Comparison of ENCODE assay signal across 34 cellular contexts in genomic region chr2:170850251-170850650, GRCh38. TPM values are rescaled to one million over a fixed set of nuclear protein-coding genes. Genes with fewer than 3 reads are reported as not detected.
"Had no signal": no experiment of that assay in that cellular context is flagged by ENCODE, and none has a peak within 500 bp of the region (broad histone marks: within the 10 kb centered on the region; RNA-seq: fewer than 3 reads in every experiment).

No MANE protein-coding gene starts in this region.

- H3K4me3 Mint-ChIP-seq: activated CD8-positive, alpha-beta T cell treated with anti-CD3 and anti-CD28 coated beads for 36 hours; activated naive CD8-positive, alpha-beta T cell; activated T-cell treated with anti-CD3 and anti-CD28 coated beads, Interleukin-2, amount 50 U/mL, for 4 hours; activated T-helper 17 cell treated with anti-CD3 and anti-CD28 coated beads, Interleukin-2, amount 50 U/mL, for 72 hours; brain; dendritic cell treated with granulocyte-macrophage colony-stimulating factor and Interleukin-4, amounts not matched to agents 40 ng/mL and 50 ng/mL, for 4 days; T-helper 17 cell; T-helper 2 cell treated with Interferon-gamma antibody and Interleukin-4, amounts not matched to agents 5 μg/mL and 100 μg/mL, for 36 hours had no signal

- H3K4me1 Mint-ChIP-seq: activated T-helper 17 cell treated with anti-CD3 and anti-CD28 coated beads, Interleukin-2, amount 50 U/mL, for 72 hours had no signal

- H3K27me3 ChIP-seq: cardiac muscle cell, esophagus squamous epithelium, gastroesophageal sphincter had no signal

- DNase-seq: activated CD4-positive, alpha-beta T cell treated with anti-CD3 and anti-CD28 coated beads for 4 hours; activated CD4-positive, alpha-beta T cell treated with anti-CD3 and anti-CD28 coated beads, Interleukin-2, amount 50 U/mL, for 1 hour; activated CD4-positive, alpha-beta T cell treated with anti-CD3 and anti-CD28 coated beads, Interleukin-2, amount 50 U/mL, for 48 hours; activated CD4-positive, CD25-positive, alpha-beta regulatory T cell; activated CD4-positive, CD25-positive, alpha-beta regulatory T cell treated with anti-CD3 and anti-CD28 coated beads, Interleukin-2, amount 50 U/mL, for 72 hours; activated CD8-positive, alpha-beta memory T cell treated with anti-CD3 and anti-CD28 coated beads for 24 hours; activated CD8-positive, alpha-beta T cell treated with anti-CD3 and anti-CD28 coated beads for 36 hours; activated effector memory CD4-positive, alpha-beta T cell treated with Interleukin-2 at 50 U/mL for 16 hours; activated gamma-delta T cell treated with Interleukin-2 at 50 U/mL for 16 hours; activated naive CD4-positive, alpha-beta T cell treated with anti-CD3 and anti-CD28 coated beads, Interleukin-2, amount 50 U/mL, for 16 hours; activated naive CD4-positive, alpha-beta T cell treated with Interleukin-2 at 50 U/mL for 16 hours; activated T-cell treated with anti-CD3 and anti-CD28 coated beads, Interleukin-2, amount 50 U/mL, for 4 hours; amniotic stem cell; anterior cingulate cortex; central memory CD4-positive, alpha-beta T cell; cerebellar nuclear complex; dorsolateral prefrontal cortex; effector memory CD4-positive, alpha-beta T cell; esophagus squamous epithelium; foreskin melanocyte; heart right ventricle; T-helper 1 cell; T-helper 17 cell had no signal

- H3K27me3 Mint-ChIP-seq: activated CD8-positive, alpha-beta T cell treated with anti-CD3 and anti-CD28 coated beads for 36 hours; dendritic cell treated with granulocyte-macrophage colony-stimulating factor and Interleukin-4, amounts not matched to agents 40 ng/mL and 50 ng/mL, for 4 days had no signal

- H3K9me3 ChIP-seq: breast epithelium, esophagus squamous epithelium, gastroesophageal sphincter, heart right ventricle had no signal

- H3K4me3 ChIP-seq: breast epithelium, cardiac muscle cell, coronary artery, dorsolateral prefrontal cortex, esophagus squamous epithelium, gastroesophageal sphincter, heart right ventricle had no signal

- H3K36me3 ChIP-seq: breast epithelium, cardiac muscle cell, esophagus squamous epithelium, gastroesophageal sphincter, heart right ventricle had no signal

- ATAC-seq: activated CD8-positive, alpha-beta T cell treated with anti-CD3 and anti-CD28 coated beads for 36 hours; activated T-cell treated with anti-CD3 and anti-CD28 coated beads, Interleukin-2, amount 50 U/mL, for 4 hours; activated T-helper 17 cell treated with anti-CD3 and anti-CD28 coated beads, Interleukin-2, amount 50 U/mL, for 72 hours; gastroesophageal sphincter; heart right ventricle; T-helper 17 cell had no signal

- H3K27ac ChIP-seq: breast epithelium, cardiac muscle cell, coronary artery, dorsolateral prefrontal cortex, epithelial cell of prostate, esophagus squamous epithelium, gastroesophageal sphincter, heart right ventricle had no signal

- H3K4me1 ChIP-seq: breast epithelium, esophagus squamous epithelium, gastroesophageal sphincter, heart right ventricle had no signal

- H3K27ac Mint-ChIP-seq: activated CD8-positive, alpha-beta T cell treated with anti-CD3 and anti-CD28 coated beads for 36 hours; activated naive CD8-positive, alpha-beta T cell; activated T-helper 17 cell treated with anti-CD3 and anti-CD28 coated beads, Interleukin-2, amount 50 U/mL, for 72 hours; dendritic cell treated with granulocyte-macrophage colony-stimulating factor and Interleukin-4, amounts not matched to agents 40 ng/mL and 50 ng/mL, for 4 days; T-helper 17 cell; T-helper 2 cell treated with Interferon-gamma antibody and Interleukin-4, amounts not matched to agents 5 μg/mL and 100 μg/mL, for 36 hours had no signal

- H3K9me3 Mint-ChIP-seq: activated CD8-positive, alpha-beta T cell treated with anti-CD3 and anti-CD28 coated beads for 36 hours; activated T-helper 17 cell treated with anti-CD3 and anti-CD28 coated beads, Interleukin-2, amount 50 U/mL, for 72 hours; brain; dendritic cell treated with granulocyte-macrophage colony-stimulating factor and Interleukin-4, amounts not matched to agents 40 ng/mL and 50 ng/mL, for 4 days; T-helper 2 cell treated with Interferon-gamma antibody and Interleukin-4, amounts not matched to agents 5 μg/mL and 100 μg/mL, for 36 hours had no signal

RNA-seq across cellular contexts. Expression of gene GAD1, which starts 33.6 kb away (rescaled TPM):
- total RNA-seq: fibroblast of villous mesenchyme, gastroesophageal sphincter, T-helper 17 cell had no signal
